ENCODE assay signal across 8 cellular contexts in genomic region chr21:18499761-18500376, GRCh38.
DNase-seq lines count a peak whose midpoint lies in the region; ATAC-seq, FAIRE-seq and TF ChIP-seq lines count a peak whose summit lies in the region.

No MANE protein-coding gene starts in this region.

- no peak for TF ChIP-seq POLR2A in ovary (IDR thresholded peaks at IDR 0.05)

- H3K27ac ChIP-seq in ascending aorta (no peak overlapping the region), kidney (ENCODE audit: low read depth in 2 of 2, low read length in 2 of 2) (no peak overlapping the region), ovary (no peak overlapping the region)

- H3K9ac ChIP-seq in kidney (ENCODE audit: low read length in 2 of 2): no peak overlapping the region

- DNase-seq in AG10803 (ENCODE audit: low read depth): peak; percentile 4
- DNase-seq in NCI-H460 (ENCODE audit: extremely low read depth, low read depth): peak; percentile 29
- DNase-seq in ascending aorta (ENCODE audit: low spot score in 2 of 2): no peak
- no peak for DNase-seq in kidney
- peak; percentile 85 for DNase-seq in superior temporal gyrus (ENCODE audit: extremely low spot score)
- DNase-seq in ovary: no peak

- ATAC-seq in HG02588 (IDR thresholded peaks at IDR 0.05; ENCODE audit: unreplicated experiment): no peak

- peak; percentile 51 for TF ChIP-seq CTCF in AG10803 (conservative IDR thresholded peaks at IDR 0.05; ENCODE audit: low read length)
- TF ChIP-seq CTCF in GM12873 (IDR thresholded peaks at IDR 0.05; ENCODE audit: insufficient read depth, low read depth, low read length, missing control alignments): peak; percentile 52
- TF ChIP-seq CTCF in ascending aorta (IDR thresholded peaks at IDR 0.05): peak in 2 of 3 experiments; percentile 46 to 61
- peak; percentile 37 for TF ChIP-seq CTCF in kidney (IDR thresholded peaks at IDR 0.05; ENCODE audit: borderline replicate concordance, extremely low read depth, insufficient read depth)
- no peak for TF ChIP-seq CTCF in ovary (IDR thresholded peaks at IDR 0.05)

- H3K36me3 ChIP-seq in ascending aorta (no peaks in the 10 kb centered on the region), kidney (ENCODE audit: control insufficient read depth in 1 of 2, insufficient read depth in 2 of 2, low read length in 2 of 2) (no peaks in the 10 kb centered on the region), ovary (no peaks in the 10 kb centered on the region)

- 25 to 30% (median 26%) methylated on average over 4 of the region's 4 CpGs for WGBS in ovary, 3 donors

- intact Hi-C loops in ascending aorta (cut with DNase I): no loop called here
- intact Hi-C loops in kidney (cut with DNase I): no loop called here
- intact Hi-C loops in ovary (cut with DNase I): no loop called here

- FAIRE-seq in kidney (lab: Jason Lieb, UNC): peak; percentile 38

- TF ChIP-seq EP300 in ovary (IDR thresholded peaks at IDR 0.05): no peak

- no peaks in the 10 kb centered on the region for H3K4me1 ChIP-seq in ascending aorta
- no peaks in the 10 kb centered on the region for H3K4me1 ChIP-seq in kidney (ENCODE audit: control insufficient read depth in 1 of 2, insufficient read depth in 1 of 2, low read depth in 1 of 2, low read length in 2 of 2)
- H3K4me1 ChIP-seq in ovary (ENCODE audit: insufficient read depth): no peaks in the 10 kb centered on the region

- H3K4me3 ChIP-seq in AG10803 (ENCODE audit: low read length): no peak overlapping the region
- H3K4me3 ChIP-seq in ascending aorta: no peak overlapping the region
- H3K4me3 ChIP-seq in kidney (ENCODE audit: low read length in 2 of 2): no peak overlapping the region
- H3K4me3 ChIP-seq in ovary: no peak overlapping the region

- H3K9me3 ChIP-seq in ascending aorta (no peaks in the 10 kb centered on the region), kidney (ENCODE audit: control insufficient read depth in 1 of 2, low read length in 2 of 2) (no peaks in the 10 kb centered on the region), ovary (no peaks in the 10 kb centered on the region)

- H3K27me3 ChIP-seq in ascending aorta (no peaks in the 10 kb centered on the region), ovary (no peaks in the 10 kb centered on the region)

Comparison
In these comparisons a context has a peak if more than half of its experiments do, and no peak if none do; other contexts are left out.
1. DNase-seq: peak in AG10803 (single experiment), NCI-H460 (single experiment) and superior temporal gyrus (single experiment); none in ascending aorta (0 of 2), kidney (single experiment) and ovary (0 of 5).
2. CTCF ChIP-seq: peak in AG10803 (single experiment), GM12873 (single experiment), ascending aorta (2 of 3) and kidney (single experiment); none in ovary (0 of 3).